25 cellular contexts compared by ENCODE assay signal in genomic region chr2:46708492-46708891, GRCh38. TPM values are rescaled to one million over a fixed set of nuclear protein-coding genes. Genes with fewer than 3 reads are reported as not detected.
DNase-seq lines count a peak whose midpoint lies in the region; ATAC-seq and TF ChIP-seq lines count a peak whose summit lies in the region.
"Had no signal": no experiment of that assay in that cellular context is flagged by ENCODE, and none has a peak within 500 bp of the region (broad histone marks: within the 10 kb centered on the region; RNA-seq: fewer than 3 reads in every experiment).

No MANE protein-coding gene starts in this region.

- H3K79me2 ChIP-seq in GM23338 (replicated peaks; ENCODE audit: insufficient read depth) = peaks cover 91% of the 10 kb centered on the region
- peaks cover 99% of the 10 kb centered on the region for H3K79me2 ChIP-seq in osteoblast (ENCODE audit: insufficient read depth, low read length)

- peaks cover 4% of the 10 kb centered on the region; the same call in 1 of the 3 replicates for H3K36me3 Mint-ChIP-seq in GM23338 (ENCODE audit: low read depth)
- peaks cover 3% of the 10 kb centered on the region for H3K36me3 Mint-ChIP-seq in endodermal cell (ENCODE audit: low read depth)

- H3K27me3 ChIP-seq in GM23338 (ENCODE audit: insufficient read depth) (no peaks in the 10 kb centered on the region), osteoblast (ENCODE audit: insufficient read depth, low read length) (no peaks in the 10 kb centered on the region), endodermal cell (ENCODE audit: control insufficient read depth, insufficient read depth, low read length, poor library complexity, severe bottlenecking) (no peaks in the 10 kb centered on the region)
- H3K27me3 ChIP-seq: BE2C, MG63, SJCRH30 had no signal

- H3K9me3 Mint-ChIP-seq in GM23338 (peaks cover 4% of the 10 kb centered on the region; the same call in 2 of the 3 replicates), endodermal cell (peaks cover 6% of the 10 kb centered on the region)

- H2AFZ ChIP-seq in GM23338 (no peak overlapping the region), osteoblast (ENCODE audit: low read length) (no peak overlapping the region)

- H3K36me3 ChIP-seq in GM23338 (ENCODE audit: insufficient read depth) = no peaks in the 10 kb centered on the region
- H3K36me3 ChIP-seq in osteoblast (ENCODE audit: insufficient read depth, low read length) = peaks cover 16% of the 10 kb centered on the region
- H3K36me3 ChIP-seq in endodermal cell (ENCODE audit: control insufficient read depth, insufficient read depth, low read length) = no peaks in the 10 kb centered on the region
- H3K36me3 ChIP-seq: BE2C, MG63 had no signal

- H3K9me3 ChIP-seq in osteoblast (ENCODE audit: low read depth, low read length) (no peaks in the 10 kb centered on the region), endodermal cell (ENCODE audit: control insufficient read depth, low read length) (peaks cover 19% of the 10 kb centered on the region)
- H3K9me3 ChIP-seq: BE2C had no signal

- peaks cover 21% of the 10 kb centered on the region for H3K4me1 Mint-ChIP-seq in GM23338
- H3K4me1 Mint-ChIP-seq in endodermal cell = peaks cover 22% of the 10 kb centered on the region

- ATAC-seq in GM23338 = no peak
- ATAC-seq in SK-N-SH treated with all-trans-retinoic acid at 6 μM for 48 hours = peak; percentile 21; the same call in 1 of the 3 replicates
- ATAC-seq: PC-3, Right ventricle myocardium inferior had no signal

- DNase-seq in GM23338 (ENCODE audit: low spot score) (peak; percentile 34), osteoblast (ENCODE audit: insufficient read length, low spot score, missing footprints) (no peak), SKM-1 treated with dmso at 0.1 percent for 144 hours (lab: John Stamatoyannopoulos, UW; ENCODE audit: unreplicated experiment) (no peak), NCI-H446 treated with DMSO at 0.1 percent for 48 hours (lab: John Stamatoyannopoulos, UW) (no peak), endodermal cell (no peak), superior temporal gyrus (ENCODE audit: extremely low spot score) (no peak)
- DNase-seq: ACHN, BE2C, DMS153, DND-41, H7, KG1, MG63, NCI-H1105 treated with DMSO at 0.1 percent for 48 hours, NCI-H146, NCI-H1930, NCI-H2107, NCI-H524 treated with DMSO at 0.1 percent for 48 hours, NCI-H774, PC-3, SJCRH30, T-helper 1 cell had no signal

- no peak overlapping the region; the same call in 1 of the 2 replicates for H3K4me2 ChIP-seq in GM23338
- H3K4me2 ChIP-seq in osteoblast (ENCODE audit: insufficient read depth, low read length) = peak overlapping the region; percentile 70

- H3K9me2 ChIP-seq in GM23338 (ENCODE audit: insufficient read depth) = no peaks in the 10 kb centered on the region

- H3F3A ChIP-seq in GM23338 (replicated peaks; ENCODE audit: low read depth) = no peaks in the 10 kb centered on the region

- H4K20me1 ChIP-seq in GM23338 (replicated peaks; ENCODE audit: insufficient read depth) (peaks cover 5% of the 10 kb centered on the region), osteoblast (ENCODE audit: insufficient read depth, low read length) (peaks cover 80% of the 10 kb centered on the region)

- no peak overlapping the region for H3K27ac ChIP-seq in GM23338 (ENCODE audit: low read depth)
- peak overlapping the region; percentile 73 for H3K27ac ChIP-seq in osteoblast (ENCODE audit: low read depth, low read length)
- no peak overlapping the region for H3K27ac ChIP-seq in endodermal cell (ENCODE audit: low read depth, low read length)
- H3K27ac ChIP-seq: SJCRH30 had no signal

- peaks cover 2% of the 10 kb centered on the region for H3K27me3 Mint-ChIP-seq in GM23338 (ENCODE audit: insufficient read depth, low read depth, poor library complexity)
- H3K27me3 Mint-ChIP-seq in endodermal cell (ENCODE audit: insufficient read depth) = no peaks in the 10 kb centered on the region

- H3K4me1 ChIP-seq in GM23338 (ENCODE audit: insufficient read depth) (peaks cover 55% of the 10 kb centered on the region), osteoblast (ENCODE audit: insufficient read depth, low read length) (peaks cover 56% of the 10 kb centered on the region), endodermal cell (ENCODE audit: control insufficient read depth, insufficient read depth, low read length) (peaks cover 4% of the 10 kb centered on the region)

- 94 to 100% methylated on average over 2 of the region's 2 CpGs for WGBS in endodermal cell (ENCODE audit: insufficient coverage in 1 of 2, insufficient read length in 1 of 2), 2 experiments

- H3K4me3 Mint-ChIP-seq in GM23338 (no peak overlapping the region), endodermal cell (no peak overlapping the region)
- H3K4me3 Mint-ChIP-seq: CD14-positive monocyte had no signal

- TF ChIP-seq CTCF in GM23338 (conservative IDR thresholded peaks at IDR 0.05; ENCODE audit: low read depth in 2 of 2) (no peak), osteoblast (IDR thresholded peaks at IDR 0.05; ENCODE audit: extremely low read depth, low read depth, low read length) (no peak), endodermal cell (conservative IDR thresholded peaks at IDR 0.05) (no peak)

- H3K27ac Mint-ChIP-seq in GM23338 (no peak overlapping the region), endodermal cell (no peak overlapping the region)
- H3K27ac Mint-ChIP-seq: CD14-positive monocyte had no signal

- no peak overlapping the region for H3K9ac ChIP-seq in endodermal cell (ENCODE audit: extremely low read depth, low read length, poor library complexity, severe bottlenecking)

- H3K4me3 ChIP-seq in GM23338 (no peak overlapping the region), osteoblast (ENCODE audit: insufficient read depth, low read length) (no peak overlapping the region), endodermal cell (ENCODE audit: low read length) (no peak overlapping the region)
- H3K4me3 ChIP-seq: MG63, SJCRH30 had no signal

TF ChIP-seq in GM23338, 12 proteins besides CTCF, POLR2A, EP300 and RAD21 (continues in another document):
- no peak for TF ChIP-seq JUNB (IDR thresholded peaks at IDR 0.05; ENCODE audit: unreplicated experiment)
- TF ChIP-seq STAT1 (IDR thresholded peaks at IDR 0.05; ENCODE audit: unreplicated experiment) = no peak
- no peak for TF ChIP-seq EZH2 (IDR thresholded peaks at IDR 0.05; ENCODE audit: low read depth, unreplicated experiment)
- no peak for TF ChIP-seq NANOG (IDR thresholded peaks at IDR 0.05; ENCODE audit: borderline replicate concordance)
- no peak for TF ChIP-seq POLR2AphosphoS5 (IDR thresholded peaks at IDR 0.05; ENCODE audit: low read depth)
- no peak for TF ChIP-seq ETS1 (IDR thresholded peaks at IDR 0.05)

TF ChIP-seq in SK-N-SH treated with all-trans-retinoic acid at 6 μM for 48 hours, 23 proteins besides CTCF, POLR2A, EP300 and RAD21:
- TF ChIP-seq CSRNP3 (CRISPR knock-in tag; IDR thresholded peaks at IDR 0.05) (no peak), CREB5 (CRISPR knock-in tag; IDR thresholded peaks at IDR 0.05; ENCODE audit: low read depth) (no peak), ZNF70 (CRISPR knock-in tag; IDR thresholded peaks at IDR 0.05) (no peak), ZNF565 (CRISPR knock-in tag; conservative IDR thresholded peaks at IDR 0.05; ENCODE audit: low read depth) (no peak), ZFP3 (CRISPR knock-in tag; IDR thresholded peaks at IDR 0.05) (no peak), ARNTL (CRISPR knock-in tag; IDR thresholded peaks at IDR 0.05; ENCODE audit: borderline replicate concordance, low read depth) (no peak), OSR1 (CRISPR knock-in tag; IDR thresholded peaks at IDR 0.05) (no peak), ZNF8 (CRISPR knock-in tag; IDR thresholded peaks at IDR 0.05) (no peak), TCF4 (CRISPR knock-in tag; IDR thresholded peaks at IDR 0.05; ENCODE audit: borderline replicate concordance) (no peak), SNAI2 (CRISPR knock-in tag; IDR thresholded peaks at IDR 0.05) (no peak), GLIS3 (CRISPR knock-in tag; IDR thresholded peaks at IDR 0.05) (no peak), CSDC2 (CRISPR knock-in tag; IDR thresholded peaks at IDR 0.05) (no peak), TOX (CRISPR knock-in tag; IDR thresholded peaks at IDR 0.05; ENCODE audit: borderline replicate concordance) (no peak)

RNA-seq across cellular contexts. Expression of gene SOCS5, which starts 9.4 kb away (rescaled TPM):
- 23.9 and 24.1 TPM in 2 replicates for total RNA-seq in GM23338 (2014; rRNA removed; shearing (Covaris generic))
- 5.5 and 5.8 TPM in 2 replicates for polyA plus RNA-seq in GM23338 (2016; fragmentation: Nextera tagmentation; extraction: Ambion mirVana)
- 124 and 136 TPM in 2 replicates for total RNA-seq in osteoblast
- total RNA-seq in endodermal cell = 10 to 100 TPM; 14.8 to 15.8 TPM
- 13.6 TPM for polyA plus RNA-seq in endodermal cell (2013, experiment 1 of 2)
- 13.3 TPM for polyA plus RNA-seq in endodermal cell (2013, experiment 2 of 2)
